ENCODE assay signal across 28 cellular contexts in the genomic region with DNA sequence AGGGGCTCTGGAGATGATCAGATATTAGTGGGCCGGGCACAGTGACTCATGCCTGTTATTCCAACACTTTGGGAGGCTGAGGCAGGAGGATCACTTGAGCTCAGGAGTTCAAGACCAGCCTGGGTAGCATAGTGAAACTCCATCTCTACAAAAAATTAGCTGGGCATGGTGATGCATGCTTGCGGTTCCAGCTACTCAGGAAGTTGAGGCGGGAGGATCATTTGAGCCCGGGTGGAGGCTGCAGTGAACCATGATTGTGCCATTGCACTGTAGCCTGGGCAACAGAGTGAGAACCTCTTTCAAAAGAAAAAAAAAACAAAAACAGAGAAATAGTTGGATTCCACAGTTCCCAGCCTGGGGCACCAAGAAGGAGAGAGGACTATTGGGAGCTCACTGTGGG. TPM values are rescaled to one million over a fixed set of nuclear protein-coding genes. Genes with fewer than 3 reads are reported as not detected.
A peak's percentile ranks its signal among the peaks of the same experiment; 100 is the strongest.
DNase-seq lines count a peak whose midpoint lies in the region; ATAC-seq and TF ChIP-seq lines count a peak whose summit lies in the region.
"Had no signal": no experiment of that assay in that cellular context is flagged by ENCODE, and none has a peak within 500 bp of the region (broad histone marks: within the 10 kb centered on the region; RNA-seq: fewer than 3 reads in every experiment).

No MANE protein-coding gene starts in this region.

- POLR2A ChIA-PET in activated naive CD8-positive, alpha-beta T cell treated with anti-CD3 and anti-CD28 coated beads, Interleukin-2, amount 10 ng/mL, durations not matched to agents 7 days and 5 days (lab: Charles Lee), result interaction anchor here (0.5 kb wide), 1 partner anchor 145 kb away, joined by 3 read pairs; no protein-coding TSS in a partner anchor

- H3K36me3 Mint-ChIP-seq in activated naive CD8-positive, alpha-beta T cell treated with anti-CD3 and anti-CD28 coated beads, Interleukin-2, amount 10 ng/mL, durations not matched to agents 7 days and 5 days, result no peaks in the 10 kb centered on the region
- no peaks in the 10 kb centered on the region for H3K36me3 Mint-ChIP-seq in activated naive CD8-positive, alpha-beta T cell treated with anti-CD3 and anti-CD28 coated beads, Interleukin-2, amount 50 U/mL, for 24 hours (ENCODE audit: low read depth)
- no peaks in the 10 kb centered on the region for H3K36me3 Mint-ChIP-seq in activated T-helper 17 cell treated with anti-CD3 and anti-CD28 coated beads, Interleukin-2, amount 50 U/mL, for 72 hours (ENCODE audit: low read depth)
- H3K36me3 Mint-ChIP-seq: brain; naive thymus-derived CD8-positive, alpha-beta T cell; stimulated activated memory B cell treated with anti-CD40 and anti-IgM and Interleukin-4, amounts not matched to agents 10 μg/mL and 1 μg/mL and 100 μg/mL, for 72 hours; type B pancreatic cell had no signal

- no peaks in the 10 kb centered on the region for H3K9me3 Mint-ChIP-seq in activated naive CD8-positive, alpha-beta T cell treated with anti-CD3 and anti-CD28 coated beads, Interleukin-2, amount 10 ng/mL, durations not matched to agents 7 days and 5 days
- H3K9me3 Mint-ChIP-seq in activated naive CD8-positive, alpha-beta T cell treated with anti-CD3 and anti-CD28 coated beads, Interleukin-2, amount 50 U/mL, for 24 hours, result no peaks in the 10 kb centered on the region
- H3K9me3 Mint-ChIP-seq in activated T-helper 17 cell treated with anti-CD3 and anti-CD28 coated beads, Interleukin-2, amount 50 U/mL, for 72 hours, result no peaks in the 10 kb centered on the region
- H3K9me3 Mint-ChIP-seq: activated CD4-positive, alpha-beta T cell treated with anti-CD3 and anti-CD28 coated beads, Interleukin-2, amount 10 ng/mL, durations not matched to agents 24 days and 14 days; activated T-cell treated with anti-CD3 and anti-CD28 coated beads, Interleukin-2, amount 50 U/mL, for 72 hours; CD4-positive, alpha-beta T cell; type B pancreatic cell had no signal

- no peak overlapping the region for H3K4me3 Mint-ChIP-seq in activated naive CD8-positive, alpha-beta T cell treated with anti-CD3 and anti-CD28 coated beads, Interleukin-2, amount 10 ng/mL, durations not matched to agents 7 days and 5 days
- no peak overlapping the region for H3K4me3 Mint-ChIP-seq in activated naive CD8-positive, alpha-beta T cell treated with anti-CD3 and anti-CD28 coated beads, Interleukin-2, amount 50 U/mL, for 24 hours
- H3K4me3 Mint-ChIP-seq in activated T-helper 17 cell treated with anti-CD3 and anti-CD28 coated beads, Interleukin-2, amount 50 U/mL, for 72 hours, result peak overlapping the region; percentile 28
- H3K4me3 Mint-ChIP-seq: activated CD4-positive, alpha-beta T cell treated with anti-CD3 and anti-CD28 coated beads, Interleukin-2, amount 10 ng/mL, durations not matched to agents 24 days and 14 days; activated T-cell treated with anti-CD3 and anti-CD28 coated beads, Interleukin-2, amount 50 U/mL, for 72 hours; brain; CD4-positive, alpha-beta T cell; naive thymus-derived CD8-positive, alpha-beta T cell; stimulated activated memory B cell treated with anti-CD40 and anti-IgM and Interleukin-4, amounts not matched to agents 10 μg/mL and 1 μg/mL and 100 μg/mL, for 72 hours; type B pancreatic cell had no signal

- TF ChIP-seq CTCF in NB4 (IDR thresholded peaks at IDR 0.05; ENCODE audit: low read depth, low read length), result no peak

- no peak for DNase-seq in activated naive CD8-positive, alpha-beta T cell treated with anti-CD3 and anti-CD28 coated beads, Interleukin-2, amount 10 ng/mL, durations not matched to agents 7 days and 5 days
- no peak for DNase-seq in activated naive CD8-positive, alpha-beta T cell treated with anti-CD3 and anti-CD28 coated beads, Interleukin-2, amount 50 U/mL, for 24 hours
- DNase-seq in NB4 (ENCODE audit: low read depth) (peak; percentile 56), GF-D8 (lab: John Stamatoyannopoulos, UW) (no peak), posterior vena cava (ENCODE audit: low spot score) (no peak)
- DNase-seq: activated CD4-positive, alpha-beta T cell treated with anti-CD3 and anti-CD28 coated beads, Interleukin-2, amount 10 ng/mL, durations not matched to agents 24 days and 14 days; activated naive CD4-positive, alpha-beta T cell treated with Interleukin-2 at 50 U/mL for 16 hours; activated T-cell treated with anti-CD3 and anti-CD28 coated beads, Interleukin-2, amount 50 U/mL, for 72 hours; CD4-positive, alpha-beta T cell; KG1; naive thymus-derived CD8-positive, alpha-beta T cell; NCI-H2107; NCI-H345; NCI-H774; SIG-M5; stimulated activated CD4-positive, alpha-beta T cell treated with anti-CD3 and anti-CD28 coated beads, Interleukin-15, amount 100 ng/mL, for 24 hours; substantia nigra; WERI-Rb-1 had no signal

- peak; percentile 47 for ATAC-seq in activated naive CD8-positive, alpha-beta T cell treated with anti-CD3 and anti-CD28 coated beads, Interleukin-2, amount 10 ng/mL, durations not matched to agents 7 days and 5 days (ENCODE audit: low read depth)
- ATAC-seq in activated naive CD8-positive, alpha-beta T cell treated with anti-CD3 and anti-CD28 coated beads, Interleukin-2, amount 50 U/mL, for 24 hours, result no peak
- ATAC-seq in activated T-helper 17 cell treated with anti-CD3 and anti-CD28 coated beads, Interleukin-2, amount 50 U/mL, for 72 hours (replicated peaks), result peak; percentile 90
- ATAC-seq in GM19324 (IDR thresholded peaks at IDR 0.05; ENCODE audit: low FRiP score, unreplicated experiment) (no peak), GM21786 (IDR thresholded peaks at IDR 0.05; ENCODE audit: unreplicated experiment) (no peak)
- ATAC-seq: activated T-cell treated with anti-CD3 and anti-CD28 coated beads, Interleukin-2, amount 50 U/mL, for 72 hours; gastroesophageal sphincter; naive thymus-derived CD8-positive, alpha-beta T cell; stimulated activated memory B cell treated with anti-CD40 and anti-IgM and Interleukin-4, amounts not matched to agents 10 μg/mL and 1 μg/mL and 100 μg/mL, for 72 hours had no signal

- no peak overlapping the region for H3K27ac Mint-ChIP-seq in activated naive CD8-positive, alpha-beta T cell treated with anti-CD3 and anti-CD28 coated beads, Interleukin-2, amount 10 ng/mL, durations not matched to agents 7 days and 5 days
- no peak overlapping the region for H3K27ac Mint-ChIP-seq in activated naive CD8-positive, alpha-beta T cell treated with anti-CD3 and anti-CD28 coated beads, Interleukin-2, amount 50 U/mL, for 24 hours
- peak overlapping the region; percentile 74 for H3K27ac Mint-ChIP-seq in activated T-helper 17 cell treated with anti-CD3 and anti-CD28 coated beads, Interleukin-2, amount 50 U/mL, for 72 hours
- H3K27ac Mint-ChIP-seq: activated CD4-positive, alpha-beta T cell treated with anti-CD3 and anti-CD28 coated beads, Interleukin-2, amount 10 ng/mL, durations not matched to agents 24 days and 14 days; activated T-cell treated with anti-CD3 and anti-CD28 coated beads, Interleukin-2, amount 50 U/mL, for 72 hours; brain; CD4-positive, alpha-beta T cell; stimulated activated memory B cell treated with anti-CD40 and anti-IgM and Interleukin-4, amounts not matched to agents 10 μg/mL and 1 μg/mL and 100 μg/mL, for 72 hours; type B pancreatic cell had no signal

- H3K4me3 ChIP-seq in NB4 (ENCODE audit: low read depth, low read length), result no peak overlapping the region
- H3K4me3 ChIP-seq: gastroesophageal sphincter, hepatocyte, lung had no signal

- intact Hi-C loops in posterior vena cava (cut with DNase I), result no loop called here

- H3K27me3 Mint-ChIP-seq in activated naive CD8-positive, alpha-beta T cell treated with anti-CD3 and anti-CD28 coated beads, Interleukin-2, amount 10 ng/mL, durations not matched to agents 7 days and 5 days, result peaks cover 20% of the 10 kb centered on the region
- H3K27me3 Mint-ChIP-seq in activated naive CD8-positive, alpha-beta T cell treated with anti-CD3 and anti-CD28 coated beads, Interleukin-2, amount 50 U/mL, for 24 hours, result peaks cover 6% of the 10 kb centered on the region
- H3K27me3 Mint-ChIP-seq in activated T-helper 17 cell treated with anti-CD3 and anti-CD28 coated beads, Interleukin-2, amount 50 U/mL, for 72 hours, result peaks cover 3% of the 10 kb centered on the region

- no peak for TF ChIP-seq POLR2A in NB4 (IDR thresholded peaks at IDR 0.05; ENCODE audit: extremely low read depth, insufficient read length)

- peaks cover 5% of the 10 kb centered on the region for H3K4me1 Mint-ChIP-seq in activated naive CD8-positive, alpha-beta T cell treated with anti-CD3 and anti-CD28 coated beads, Interleukin-2, amount 10 ng/mL, durations not matched to agents 7 days and 5 days
- no peaks in the 10 kb centered on the region for H3K4me1 Mint-ChIP-seq in activated naive CD8-positive, alpha-beta T cell treated with anti-CD3 and anti-CD28 coated beads, Interleukin-2, amount 50 U/mL, for 24 hours
- peaks cover 9% of the 10 kb centered on the region for H3K4me1 Mint-ChIP-seq in activated T-helper 17 cell treated with anti-CD3 and anti-CD28 coated beads, Interleukin-2, amount 50 U/mL, for 72 hours
- H3K4me1 Mint-ChIP-seq: brain; stimulated activated memory B cell treated with anti-CD40 and anti-IgM and Interleukin-4, amounts not matched to agents 10 μg/mL and 1 μg/mL and 100 μg/mL, for 72 hours had no signal

RNA-seq across cellular contexts. Expression of a gene that starts 17.9 kb away (rescaled TPM):
- total RNA-seq in activated naive CD8-positive, alpha-beta T cell treated with anti-CD3 and anti-CD28 coated beads, Interleukin-2, amount 10 ng/mL, durations not matched to agents 7 days and 5 days, result 100 to 1,000 TPM; 118 to 126 TPM
- 10 to 100 TPM; 52.5 to 65.0 TPM for total RNA-seq in activated T-helper 17 cell treated with anti-CD3 and anti-CD28 coated beads, Interleukin-2, amount 50 U/mL, for 72 hours
- total RNA-seq in posterior vena cava, result 10 to 100 TPM; 21.7 to 26.0 TPM

RNA-seq across cellular contexts. Expression of a gene that starts 34.3 kb away (rescaled TPM):
- 1 to 10 TPM; 3.8 to 4.7 TPM for total RNA-seq in activated naive CD8-positive, alpha-beta T cell treated with anti-CD3 and anti-CD28 coated beads, Interleukin-2, amount 10 ng/mL, durations not matched to agents 7 days and 5 days
- total RNA-seq in activated T-helper 17 cell treated with anti-CD3 and anti-CD28 coated beads, Interleukin-2, amount 50 U/mL, for 72 hours, result 10 to 100 TPM in 1 of 2 donors, 1 to 10 TPM in 1; 5.7 to 47.0 TPM
- total RNA-seq in posterior vena cava, result not detected
- total RNA-seq: endothelial cell of umbilical vein, gastroesophageal sphincter had no signal

RNA-seq across cellular contexts. Expression of a gene that starts 38.0 kb away (rescaled TPM):
- total RNA-seq in activated naive CD8-positive, alpha-beta T cell treated with anti-CD3 and anti-CD28 coated beads, Interleukin-2, amount 10 ng/mL, durations not matched to agents 7 days and 5 days, result 100 to 1,000 TPM; 104 to 112 TPM
- total RNA-seq in activated T-helper 17 cell treated with anti-CD3 and anti-CD28 coated beads, Interleukin-2, amount 50 U/mL, for 72 hours, result 100 to 1,000 TPM; 205 to 372 TPM
- total RNA-seq in posterior vena cava, result 10 to 100 TPM; 21.9 to 27.8 TPM

RNA-seq across cellular contexts. Expression of a gene that starts 43.3 kb away (rescaled TPM):
- 10 to 100 TPM; 51.8 to 53.6 TPM for total RNA-seq in activated naive CD8-positive, alpha-beta T cell treated with anti-CD3 and anti-CD28 coated beads, Interleukin-2, amount 10 ng/mL, durations not matched to agents 7 days and 5 days
- total RNA-seq in activated T-helper 17 cell treated with anti-CD3 and anti-CD28 coated beads, Interleukin-2, amount 50 U/mL, for 72 hours, result 100 to 1,000 TPM; 114 to 237 TPM
- 1 to 10 TPM; 6.3 to 6.5 TPM for total RNA-seq in posterior vena cava

RNA-seq across cellular contexts. Expression of a gene that starts 51.5 kb away (rescaled TPM):
- total RNA-seq in activated naive CD8-positive, alpha-beta T cell treated with anti-CD3 and anti-CD28 coated beads, Interleukin-2, amount 10 ng/mL, durations not matched to agents 7 days and 5 days, result 100 to 1,000 TPM; 262 to 264 TPM
- 100 to 1,000 TPM; 174 to 235 TPM for total RNA-seq in activated T-helper 17 cell treated with anti-CD3 and anti-CD28 coated beads, Interleukin-2, amount 50 U/mL, for 72 hours
- total RNA-seq in posterior vena cava, result 100 to 1,000 TPM; 140 to 157 TPM

Comparison
In these comparisons a context has a peak if more than half of its experiments do, and no peak if none do; other contexts are left out.
1. ATAC-seq: peak in activated naive CD8-positive, alpha-beta T cell treated with anti-CD3 and anti-CD28 coated beads, Interleukin-2, amount 10 ng/mL, durations not matched to agents 7 days and 5 days (single experiment) and activated T-helper 17 cell treated with anti-CD3 and anti-CD28 coated beads, Interleukin-2, amount 50 U/mL, for 72 hours (single experiment); none in activated naive CD8-positive, alpha-beta T cell treated with anti-CD3 and anti-CD28 coated beads, Interleukin-2, amount 50 U/mL, for 24 hours (single experiment), GM19324 (single experiment) and GM21786 (single experiment).